10 cellular contexts compared by ENCODE assay signal in genomic region chr18:44637210-44638051, GRCh38. TPM values are rescaled to one million over a fixed set of nuclear protein-coding genes. Genes with fewer than 3 reads are reported as not detected.
DNase-seq lines count a peak whose midpoint lies in the region; ATAC-seq and TF ChIP-seq lines count a peak whose summit lies in the region.
"Had no signal": no experiment of that assay in that cellular context is flagged by ENCODE, and none has a peak within 500 bp of the region (broad histone marks: within the 10 kb centered on the region; RNA-seq: fewer than 3 reads in every experiment).

No MANE protein-coding gene starts in this region.

- H4K20me1 ChIP-seq in hepatocyte (ENCODE audit: insufficient read depth, poor library complexity, severe bottlenecking): no peaks in the 10 kb centered on the region
- H4K20me1 ChIP-seq: BLaER1 treated with 17β-estradiol and CSF1 and Interleukin-3, amounts not matched to agents 10 nM and 100 nM had no signal

- TF ChIP-seq CTCF in MCF 10A (IDR thresholded peaks at IDR 0.05; ENCODE audit: unreplicated experiment) (no peak), breast epithelium (IDR thresholded peaks at IDR 0.05) (no peak), RWPE2 (IDR thresholded peaks at IDR 0.05; ENCODE audit: poor library complexity, severe bottlenecking) (no peak), hepatocyte (IDR thresholded peaks at IDR 0.05; ENCODE audit: poor library complexity) (no peak), type B pancreatic cell (conservative IDR thresholded peaks at IDR 0.05) (no peak)

- H3K36me3 ChIP-seq in breast epithelium (no peaks in the 10 kb centered on the region), RWPE2 (ENCODE audit: low read depth) (no peaks in the 10 kb centered on the region), hepatocyte (replicated peaks; ENCODE audit: insufficient read depth, low read depth) (no peaks in the 10 kb centered on the region), SJCRH30 (no peaks in the 10 kb centered on the region)
- H3K36me3 ChIP-seq: BLaER1 treated with 17β-estradiol and CSF1 and Interleukin-3, amounts not matched to agents 10 nM and 100 nM had no signal

- peak overlapping the region; percentile 62 for H3K27ac Mint-ChIP-seq in MCF 10A (ENCODE audit: low read depth, unreplicated experiment)
- H3K27ac Mint-ChIP-seq in type B pancreatic cell: peak overlapping the region; percentile 89

- TSS peak; percentile 55 for BruUV-seq in MCF 10A (replicated peaks; lab: Mats Ljungman, UMichigan)

- H2AFZ ChIP-seq in hepatocyte: no peak overlapping the region

- H3K27ac ChIP-seq in breast epithelium (no peak overlapping the region), RWPE2 (ENCODE audit: poor library complexity, severe bottlenecking) (peak overlapping the region; percentile 51), hepatocyte (peak overlapping the region; percentile 44), SJCRH30 (no peak overlapping the region)
- H3K27ac ChIP-seq: BLaER1 treated with 17β-estradiol and CSF1 and Interleukin-3, amounts not matched to agents 10 nM and 100 nM had no signal

- H3K9me2 ChIP-seq in hepatocyte (replicated peaks; ENCODE audit: insufficient read depth): no peaks in the 10 kb centered on the region

- H3K4me3 ChIP-seq in breast epithelium: no peak overlapping the region
- H3K4me3 ChIP-seq in RWPE2 (ENCODE audit: severe bottlenecking): no peak overlapping the region
- no peak overlapping the region for H3K4me3 ChIP-seq in hepatocyte
- H3K4me3 ChIP-seq in SJCRH30: no peak overlapping the region
- H3K4me3 ChIP-seq: BLaER1 treated with 17β-estradiol and CSF1 and Interleukin-3, amounts not matched to agents 10 nM and 100 nM had no signal

- 34% methylated on average over 5 of the region's 5 CpGs for WGBS in hepatocyte (ENCODE audit: low lambda C conversion rate, missing lambda C conversion rate)

- DNase-seq in MCF 10A (ENCODE audit: unreplicated experiment) (peak; percentile 64), breast epithelium (ENCODE audit: low spot score in 2 of 2) (no peak), RWPE2 (ENCODE audit: low spot score) (no peak), hepatocyte (ENCODE audit: low spot score) (peak; percentile 30), type B pancreatic cell (ENCODE audit: extremely low spot score, unreplicated experiment) (no peak), SJCRH30 (no peak), T-helper 9 cell (no peak)
- DNase-seq: NCI-H446 treated with DMSO at 0.1 percent for 48 hours had no signal

- no peaks in the 10 kb centered on the region for H3K79me2 ChIP-seq in hepatocyte

- peak overlapping the region; percentile 15 for H3K4me3 Mint-ChIP-seq in MCF 10A (ENCODE audit: unreplicated experiment)
- H3K4me3 Mint-ChIP-seq in type B pancreatic cell: peak overlapping the region; percentile 19

- H3K27me3 Mint-ChIP-seq in MCF 10A (ENCODE audit: insufficient read depth, unreplicated experiment) (no peaks in the 10 kb centered on the region), type B pancreatic cell (peaks cover 6% of the 10 kb centered on the region)

- intact Hi-C loops in MCF 10A (cut with micrococcal nuclease): no loop called here
- intact Hi-C loops in breast epithelium (cut with DNase I; ENCODE audit: low total_unique reads): no loop called here

- ATAC-seq in RWPE2 (ENCODE audit: low read depth) (peak; percentile 93), GM18502 (IDR thresholded peaks at IDR 0.05; ENCODE audit: poor library complexity, unreplicated experiment) (no peak)

- H3K36me3 Mint-ChIP-seq in MCF 10A (ENCODE audit: insufficient read depth, unreplicated experiment): no peaks in the 10 kb centered on the region
- no peaks in the 10 kb centered on the region for H3K36me3 Mint-ChIP-seq in type B pancreatic cell

- TF ChIP-seq POLR2A in breast epithelium (IDR thresholded peaks at IDR 0.05): no peak

- H3K4me1 ChIP-seq in breast epithelium (no peaks in the 10 kb centered on the region), RWPE2 (ENCODE audit: insufficient read depth, poor library complexity, severe bottlenecking) (peaks cover 16% of the 10 kb centered on the region), hepatocyte (ENCODE audit: insufficient read depth) (peaks cover 8% of the 10 kb centered on the region), SJCRH30 (no peaks in the 10 kb centered on the region)

- peak overlapping the region; percentile 4 for H3K4me2 ChIP-seq in hepatocyte
- H3K4me2 ChIP-seq: BLaER1 treated with 17β-estradiol and CSF1 and Interleukin-3, amounts not matched to agents 10 nM and 100 nM had no signal

- H3K27me3 ChIP-seq in breast epithelium (no peaks in the 10 kb centered on the region), RWPE2 (ENCODE audit: insufficient read depth, poor library complexity, severe bottlenecking) (no peaks in the 10 kb centered on the region), hepatocyte (no peaks in the 10 kb centered on the region), SJCRH30 (no peaks in the 10 kb centered on the region)
- H3K27me3 ChIP-seq: BLaER1 treated with 17β-estradiol and CSF1 and Interleukin-3, amounts not matched to agents 10 nM and 100 nM had no signal

- no peaks in the 10 kb centered on the region for H3K9me3 ChIP-seq in breast epithelium
- no peaks in the 10 kb centered on the region for H3K9me3 ChIP-seq in RWPE2 (ENCODE audit: severe bottlenecking)
- no peaks in the 10 kb centered on the region for H3K9me3 ChIP-seq in hepatocyte (ENCODE audit: low read depth)
- no peaks in the 10 kb centered on the region for H3K9me3 ChIP-seq in SJCRH30 (replicated peaks)
- H3K9me3 ChIP-seq: BLaER1 treated with 17β-estradiol and CSF1 and Interleukin-3, amounts not matched to agents 10 nM and 100 nM had no signal

- POLR2A ChIA-PET in MCF 10A (lab: Yijun Ruan, JAX): interaction anchor here (0.7 to 1.6 kb wide), 7 partner anchors 11 to 774 kb away, joined by 3 to 4 read pairs (median 3); no protein-coding TSS in a partner anchor

- no peaks in the 10 kb centered on the region for H3K9me3 Mint-ChIP-seq in MCF 10A (ENCODE audit: unreplicated experiment)
- no peaks in the 10 kb centered on the region for H3K9me3 Mint-ChIP-seq in type B pancreatic cell

- CTCF ChIA-PET in MCF 10A (lab: Yijun Ruan, JAX): interaction anchor here (1.0 to 1.4 kb wide), 4 partner anchors 9 to 976 kb away, joined by 3 to 10 read pairs (median 3); no protein-coding TSS in a partner anchor

- peaks cover 22% of the 10 kb centered on the region for H3K4me1 Mint-ChIP-seq in MCF 10A (ENCODE audit: insufficient read depth, unreplicated experiment)
- H3K4me1 Mint-ChIP-seq in type B pancreatic cell (ENCODE audit: unreplicated experiment): no peaks in the 10 kb centered on the region

RNA-seq across cellular contexts. Expression of gene SETBP1, which starts 43.3 kb away (rescaled TPM):
- total RNA-seq in MCF 10A (2022) (4.8 and 4.9 TPM in 2 replicates), breast epithelium (10 to 100 TPM; 26.2 to 40.1 (median 37.0) TPM), hepatocyte (20.1 and 21.1 TPM in 2 replicates), type B pancreatic cell (ENCODE audit: low replicate concordance) (17.3 and 62.7 TPM in 2 replicates)
- polyA plus RNA-seq in hepatocyte: 8.6 and 10.3 TPM in 2 replicates
- 10.5 and 11.9 TPM in 2 replicates for total RNA-seq in SJCRH30 (2014; rRNA removed; shearing (Covaris generic))

Comparison
In these comparisons a context has a peak if more than half of its experiments do, and no peak if none do; other contexts are left out.
1. DNase-seq: peak in MCF 10A (single experiment) and hepatocyte (single experiment); none in breast epithelium (0 of 2), RWPE2 (single experiment), type B pancreatic cell (single experiment), SJCRH30 (0 of 2) and T-helper 9 cell (single experiment).
2. H3K27ac ChIP-seq: peak in RWPE2 (single experiment) and hepatocyte (single experiment); none in breast epithelium (0 of 2) and SJCRH30 (single experiment).